In genomic region chr18:47263197-47263827, GRCh38 we compare ENCODE assay signal across 13 cellular contexts. TPM values are rescaled to one million over a fixed set of nuclear protein-coding genes. Genes with fewer than 3 reads are reported as not detected.
DNase-seq lines count a peak whose midpoint lies in the region; TF ChIP-seq lines count a peak whose summit lies in the region.
"Had no signal": no experiment of that assay in that cellular context is flagged by ENCODE, and none has a peak within 500 bp of the region (broad histone marks: within the 10 kb centered on the region; RNA-seq: fewer than 3 reads in every experiment).

No MANE protein-coding gene starts in this region.

- H3K4me3 Mint-ChIP-seq in CD4-positive, alpha-beta memory T cell = peak overlapping the region in 5 of 8 donors; percentile 20 to 63 (median 34)
- peak overlapping the region; percentile 8 for H3K4me3 Mint-ChIP-seq in osteocyte (ENCODE audit: unreplicated experiment)
- no peak overlapping the region for H3K4me3 Mint-ChIP-seq in Calu3 (ENCODE audit: low read depth, unreplicated experiment)

- H3K4me2 ChIP-seq in fibroblast of lung (ENCODE audit: extremely low read depth, insufficient read depth, low read length) = peak overlapping the region; percentile 44
- no peak overlapping the region for H3K4me2 ChIP-seq in PC-9

- H3K9me2 ChIP-seq in PC-9 (ENCODE audit: insufficient read depth) = no peaks in the 10 kb centered on the region

- no peak overlapping the region for H3K4me3 ChIP-seq in CD4-positive, alpha-beta memory T cell (ENCODE audit: low read length in 2 of 2)
- H3K4me3 ChIP-seq in fibroblast of lung (replicated peaks in 1 of 4; ENCODE audit: control extremely low read depth in 1 of 4, insufficient read depth in 1 of 4, low read depth in 3 of 4, low read length in 4 of 4) (peak overlapping the region in 2 of 4 experiments; percentile 12 to 64), PC-9 (no peak overlapping the region)

- H3K9ac ChIP-seq in fibroblast of lung (ENCODE audit: insufficient read depth, low read length) = peak overlapping the region; percentile 7

- peaks cover 28% of the 10 kb centered on the region for H3K27me3 ChIP-seq in CD4-positive, alpha-beta memory T cell (ENCODE audit: insufficient read depth, low read length)
- H3K27me3 ChIP-seq in fibroblast of lung (ENCODE audit: control insufficient read depth, insufficient read depth, low read length) (peaks cover 22% of the 10 kb centered on the region), PC-9 (ENCODE audit: insufficient read depth, low read depth) (peaks cover 5% of the 10 kb centered on the region; the same call in 1 of the 2 replicates)

- DNase-seq in CD4-positive, alpha-beta memory T cell = no peak
- DNase-seq in NCI-H1930 (lab: John Stamatoyannopoulos, UW) = peak; percentile 40 to 80
- no peak for DNase-seq in fibroblast of lung (ENCODE audit: low read depth in 2 of 2)
- no peak for DNase-seq in osteocyte (ENCODE audit: extremely low spot score, unreplicated experiment)
- DNase-seq in NCI-H1105 treated with DMSO at 0.1 percent for 48 hours (lab: John Stamatoyannopoulos, UW) = no peak
- DNase-seq in Calu3 = no peak
- no peak for DNase-seq in PC-9
- DNase-seq in SKM-1 treated with dmso at 0.1 percent for 144 hours (lab: John Stamatoyannopoulos, UW; ENCODE audit: unreplicated experiment) = no peak
- DNase-seq: sigmoid colon, T-helper 2 cell had no signal

- H3K4me1 Mint-ChIP-seq in CD4-positive, alpha-beta memory T cell = peaks cover 0 to 16% (median 4%) of the 10 kb centered on the region in 4 donors
- H3K4me1 Mint-ChIP-seq in osteocyte (ENCODE audit: unreplicated experiment) (peaks cover 5% of the 10 kb centered on the region), Calu3 (ENCODE audit: low read depth, unreplicated experiment) (no peaks in the 10 kb centered on the region)

- intact Hi-C loops in CD4-positive, alpha-beta memory T cell (cut with micrococcal nuclease) = no loop called here
- intact Hi-C loops in Calu3 (cut with micrococcal nuclease; ENCODE audit: unreplicated experiment) = no loop called here
- intact Hi-C loops in PC-9 (cut with micrococcal nuclease; ENCODE audit: unreplicated experiment) = no loop called here

- BruUV-seq in Calu3 (replicated peaks; lab: Mats Ljungman, UMichigan) = no TSS peak
- BruUV-seq in PC-9 (replicated peaks; lab: Mats Ljungman, UMichigan) = no TSS peak

- CTCF ChIA-PET in CD4-positive, alpha-beta memory T cell (lab: Charles Lee; ENCODE audit: partially characterized antibody) = no interaction called here
- CTCF ChIA-PET in Calu3 (lab: Charles Lee) (no interaction called here), PC-9 (lab: Charles Lee) (no interaction called here)

- H3K9me3 ChIP-seq in CD4-positive, alpha-beta memory T cell (ENCODE audit: control insufficient read depth in 1 of 2, low read length in 2 of 2) = no peaks in the 10 kb centered on the region
- H3K9me3 ChIP-seq in fibroblast of lung (ENCODE audit: control insufficient read depth, insufficient read depth, low read depth, low read length) (no peaks in the 10 kb centered on the region), PC-9 (ENCODE audit: insufficient read depth, low read depth) (no peaks in the 10 kb centered on the region)
- H3K9me3 ChIP-seq: left lung, sigmoid colon had no signal

- POLR2A ChIA-PET in CD4-positive, alpha-beta memory T cell (lab: Charles Lee; ENCODE audit: partially characterized antibody) = no interaction called here
- POLR2A ChIA-PET in PC-9 (lab: Charles Lee; ENCODE audit: unreplicated experiment) = no interaction called here

- no peaks in the 10 kb centered on the region for H3K36me3 Mint-ChIP-seq in CD4-positive, alpha-beta memory T cell
- H3K36me3 Mint-ChIP-seq in osteocyte (ENCODE audit: unreplicated experiment) (no peaks in the 10 kb centered on the region), Calu3 (ENCODE audit: insufficient read depth, unreplicated experiment) (no peaks in the 10 kb centered on the region)

- H2AFZ ChIP-seq in fibroblast of lung (ENCODE audit: low read length) = no peak overlapping the region
- no peak overlapping the region for H2AFZ ChIP-seq in PC-9

- H3F3A ChIP-seq in PC-9 (ENCODE audit: insufficient read depth, low read depth) = no peaks in the 10 kb centered on the region

- H3K4me1 ChIP-seq in CD4-positive, alpha-beta memory T cell (ENCODE audit: insufficient read depth, low read length) = no peaks in the 10 kb centered on the region
- no peaks in the 10 kb centered on the region for H3K4me1 ChIP-seq in fibroblast of lung (ENCODE audit: control insufficient read depth, extremely low read depth, insufficient read depth, low read length)
- no peaks in the 10 kb centered on the region for H3K4me1 ChIP-seq in PC-9 (replicated peaks; ENCODE audit: insufficient read depth)

- no peak overlapping the region for H3K27ac Mint-ChIP-seq in CD4-positive, alpha-beta memory T cell
- H3K27ac Mint-ChIP-seq in osteocyte (ENCODE audit: unreplicated experiment) = no peak overlapping the region
- no peak overlapping the region for H3K27ac Mint-ChIP-seq in Calu3 (ENCODE audit: unreplicated experiment)

- H4K20me1 ChIP-seq in fibroblast of lung (ENCODE audit: control insufficient read depth, extremely low read depth, insufficient read depth, low read length) (no peaks in the 10 kb centered on the region), PC-9 (ENCODE audit: insufficient read depth) (no peaks in the 10 kb centered on the region)

- H3K27ac ChIP-seq in CD4-positive, alpha-beta memory T cell (ENCODE audit: low read depth, low read length) = no peak overlapping the region
- H3K27ac ChIP-seq in fibroblast of lung (ENCODE audit: insufficient read depth, low read length) = no peak overlapping the region
- H3K27ac ChIP-seq in PC-9 = no peak overlapping the region
- H3K27ac ChIP-seq: left lung, sigmoid colon had no signal

- H3K79me2 ChIP-seq in fibroblast of lung (ENCODE audit: control insufficient read depth, insufficient read depth, low read length) = no peaks in the 10 kb centered on the region
- H3K79me2 ChIP-seq in PC-9 (ENCODE audit: low read depth) = no peaks in the 10 kb centered on the region

- TF ChIP-seq CTCF in fibroblast of lung (conservative IDR thresholded peaks at IDR 0.05 in 1 of 2, IDR thresholded peaks at IDR 0.05 in 1 of 2; ENCODE audit: low read depth in 1 of 2, low read length in 2 of 2) (peak in 1 of 2 donors; percentile 48), osteocyte (IDR thresholded peaks at IDR 0.05) (no peak), Calu3 (IDR thresholded peaks at IDR 0.05; ENCODE audit: unreplicated experiment) (no peak), PC-9 (conservative IDR thresholded peaks at IDR 0.05) (no peak)

- peaks cover 0 to 16% (median 5%) of the 10 kb centered on the region in 8 donors for H3K9me3 Mint-ChIP-seq in CD4-positive, alpha-beta memory T cell
- no peaks in the 10 kb centered on the region for H3K9me3 Mint-ChIP-seq in osteocyte (ENCODE audit: unreplicated experiment)
- peaks cover 4% of the 10 kb centered on the region for H3K9me3 Mint-ChIP-seq in Calu3 (ENCODE audit: low read depth, unreplicated experiment)

- H3K27me3 Mint-ChIP-seq in CD4-positive, alpha-beta memory T cell = peaks cover 58 to 63% of the 10 kb centered on the region in 2 donors
- H3K27me3 Mint-ChIP-seq in osteocyte (ENCODE audit: unreplicated experiment) = peaks cover 66% of the 10 kb centered on the region
- peaks cover 21% of the 10 kb centered on the region for H3K27me3 Mint-ChIP-seq in Calu3 (ENCODE audit: unreplicated experiment)

- H3K36me3 ChIP-seq in CD4-positive, alpha-beta memory T cell (ENCODE audit: insufficient read depth, low read length) = no peaks in the 10 kb centered on the region
- H3K36me3 ChIP-seq in fibroblast of lung (ENCODE audit: control insufficient read depth, insufficient read depth, low read length) (no peaks in the 10 kb centered on the region), PC-9 (ENCODE audit: low read depth) (no peaks in the 10 kb centered on the region)
- H3K36me3 ChIP-seq: left lung, sigmoid colon had no signal

RNA-seq across cellular contexts. Expression of gene SKOR2, which starts 11.9 kb away (rescaled TPM):
- not detected for total RNA-seq in CD4-positive, alpha-beta memory T cell
- polyA plus RNA-seq in CD4-positive, alpha-beta memory T cell = not detected
- total RNA-seq in fibroblast of lung (not detected in 2 replicates), osteocyte (not detected in 2 replicates), Calu3 (2022) (not detected in 2 replicates), PC-9 (2021) (not detected in 2 replicates)
- not detected in 2 replicates for polyA plus RNA-seq in fibroblast of lung
- not detected in 2 replicates for polyA plus RNA-seq in fibroblast of lung (2012)
- polyA minus RNA-seq in fibroblast of lung (ENCODE audit: low replicate concordance) = not detected in 2 replicates
- total RNA-seq: G401, left lung, NCI-H460, sigmoid colon had no signal
- polyA plus RNA-seq: sigmoid colon had no signal

Comparison
In these comparisons a context has a peak if more than half of its experiments do, and no peak if none do; other contexts are left out.
1. DNase-seq: peak in NCI-H1930 (2 of 2); none in CD4-positive, alpha-beta memory T cell (0 of 5), fibroblast of lung (0 of 2), osteocyte (single experiment), NCI-H1105 treated with DMSO at 0.1 percent for 48 hours (single experiment), Calu3 (single experiment), PC-9 (0 of 2) and SKM-1 treated with dmso at 0.1 percent for 144 hours (single experiment).